ENCODE assay signal across 13 cellular contexts in the genomic region with DNA sequence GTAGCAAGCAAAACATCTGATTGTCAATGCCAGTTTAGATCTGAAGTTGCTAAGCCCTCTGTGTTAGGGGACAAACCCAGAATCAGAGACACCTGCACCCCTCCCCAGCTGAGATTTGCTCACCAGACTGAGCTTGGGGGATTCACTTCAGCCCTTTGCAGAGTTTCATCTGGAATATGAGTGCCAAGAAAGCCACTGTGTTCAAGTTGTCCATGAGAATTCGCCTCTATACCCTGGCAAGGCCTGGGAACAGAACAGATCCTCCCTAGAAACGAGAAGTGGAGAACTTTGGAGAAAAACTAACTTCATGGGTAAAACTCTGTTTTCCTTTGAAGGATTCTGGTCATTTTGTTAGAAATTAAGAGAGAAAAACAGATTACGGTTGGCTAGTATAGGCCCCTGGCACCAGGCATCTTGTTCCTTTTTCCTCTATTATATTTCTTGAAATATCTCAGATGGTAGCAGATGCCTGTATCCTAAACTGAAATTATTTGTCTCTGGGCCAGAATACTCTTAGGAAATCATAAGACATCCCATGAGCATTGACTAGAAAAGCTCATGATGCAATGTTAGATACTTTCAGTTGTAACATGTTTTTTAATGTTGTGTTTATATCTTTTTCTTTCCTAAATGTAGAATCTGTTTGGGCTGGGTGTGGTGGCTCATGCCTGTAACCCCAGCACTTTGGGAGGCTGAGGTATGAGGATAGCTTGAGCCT.
DNase-seq lines count a peak whose midpoint lies in the region; ATAC-seq and TF ChIP-seq lines count a peak whose summit lies in the region.
"Had no signal": no experiment of that assay in that cellular context is flagged by ENCODE, and none has a peak within 500 bp of the region (broad histone marks: within the 10 kb centered on the region; RNA-seq: fewer than 3 reads in every experiment).

No MANE protein-coding gene starts in this region.

- TF ChIP-seq CTCF in GM23338 (conservative IDR thresholded peaks at IDR 0.05; ENCODE audit: low read depth in 2 of 2), result no peak
- TF ChIP-seq CTCF in esophagus muscularis mucosa (IDR thresholded peaks at IDR 0.05), result no peak
- no peak for TF ChIP-seq CTCF in CD4-positive, alpha-beta T cell (IDR thresholded peaks at IDR 0.05)

- H3K27ac ChIP-seq in GM23338 (ENCODE audit: low read depth) (no peak overlapping the region), esophagus muscularis mucosa (replicated peaks in 1 of 4) (peak overlapping the region; percentile 48 to 64 (median 56)), mesendoderm (ENCODE audit: low read depth, low read length) (no peak overlapping the region), temporal lobe (ENCODE audit: low read depth, low read length) (peak overlapping the region; percentile 69)
- no peak overlapping the region for H3K27ac ChIP-seq in CD4-positive, alpha-beta T cell (ENCODE audit: low read depth, low read length)

- H3F3A ChIP-seq in GM23338 (replicated peaks; ENCODE audit: low read depth), result no peaks in the 10 kb centered on the region

- H3K9me3 Mint-ChIP-seq in GM23338, result peaks cover 8% of the 10 kb centered on the region; the same call in 1 of the 3 replicates
- H3K9me3 Mint-ChIP-seq in CD4-positive, alpha-beta T cell, result peaks cover 3% of the 10 kb centered on the region

- no peak overlapping the region for H3K23ac ChIP-seq in mesendoderm (ENCODE audit: low read length)

- no peak for TF ChIP-seq EP300 in esophagus muscularis mucosa (IDR thresholded peaks at IDR 0.05)

- DNase-seq in GM23338 (ENCODE audit: low spot score) (no peak), esophagus muscularis mucosa (ENCODE audit: extremely low spot score) (no peak), mesendoderm (no peak)
- DNase-seq in CD4-positive, alpha-beta T cell, result no peak
- DNase-seq: activated naive CD4-positive, alpha-beta T cell treated with anti-CD3 and anti-CD28 coated beads, Interleukin-2, amount 50 U/mL, for 16 hours; kidney; NCI-H2081 treated with DMSO at 0.1 percent for 48 hours; stimulated activated CD4-positive, alpha-beta T cell treated with anti-CD3 and anti-CD28 coated beads, Interleukin-12 subunit alpha, Interleukin-12 subunit beta, amount 100 ng/mL, for 4 hours had no signal

- H3K36me3 ChIP-seq in GM23338 (ENCODE audit: insufficient read depth), result no peaks in the 10 kb centered on the region
- no peaks in the 10 kb centered on the region for H3K36me3 ChIP-seq in esophagus muscularis mucosa
- H3K36me3 ChIP-seq in mesendoderm (ENCODE audit: control insufficient read depth, insufficient read depth, low read length), result no peaks in the 10 kb centered on the region
- H3K36me3 ChIP-seq: BLaER1 treated with 17β-estradiol and CSF1 and Interleukin-3, amounts not matched to agents 10 nM and 100 nM had no signal

- no peak overlapping the region for H3K4ac ChIP-seq in mesendoderm (ENCODE audit: low read depth, low read length)

- no peak overlapping the region for H3K4me3 ChIP-seq in GM23338
- H3K4me3 ChIP-seq in esophagus muscularis mucosa, result no peak overlapping the region
- no peak overlapping the region for H3K4me3 ChIP-seq in mesendoderm (ENCODE audit: low read length)
- H3K4me3 ChIP-seq: BLaER1 treated with 17β-estradiol and CSF1 and Interleukin-3, amounts not matched to agents 10 nM and 100 nM had no signal

- H3K4me1 ChIP-seq in GM23338 (ENCODE audit: insufficient read depth) (no peaks in the 10 kb centered on the region), esophagus muscularis mucosa (peaks cover 4 to 23% (median 16%) of the 10 kb centered on the region in 4 donors), mesendoderm (ENCODE audit: control insufficient read depth, low read depth, low read length) (no peaks in the 10 kb centered on the region)

- 53% methylated on average over 3 of the region's 3 CpGs for WGBS in esophagus muscularis mucosa
- WGBS in mesendoderm (ENCODE audit: extremely low coverage, insufficient coverage, low lambda C conversion rate), result no CpG with 5 or more reads among the region's 3 CpGs

- no peaks in the 10 kb centered on the region for H3K36me3 Mint-ChIP-seq in GM23338 (ENCODE audit: low read depth)
- H3K36me3 Mint-ChIP-seq in CD4-positive, alpha-beta T cell (ENCODE audit: low read depth), result peaks cover 1% of the 10 kb centered on the region

- H3K9ac ChIP-seq in mesendoderm (ENCODE audit: low read length), result no peak overlapping the region

- H3K4me2 ChIP-seq in GM23338, result no peak overlapping the region
- H3K4me2 ChIP-seq in mesendoderm (ENCODE audit: low read length), result no peak overlapping the region

- no peak overlapping the region for H2AK5ac ChIP-seq in mesendoderm (ENCODE audit: low read length)

- no peak for TF ChIP-seq POLR2A in esophagus muscularis mucosa (IDR thresholded peaks at IDR 0.05; ENCODE audit: low read depth)

- POLR2A ChIA-PET in CD4-positive, alpha-beta T cell (lab: Charles Lee), result no interaction called here

- no peaks in the 10 kb centered on the region for H3K79me1 ChIP-seq in mesendoderm (ENCODE audit: low read length)

- H2BK5ac ChIP-seq in mesendoderm (ENCODE audit: low read length), result no peak overlapping the region

- no peak overlapping the region for H3K56ac ChIP-seq in mesendoderm (ENCODE audit: low read length)

- no peak overlapping the region for H4K8ac ChIP-seq in mesendoderm (ENCODE audit: low read depth, low read length)

- no peaks in the 10 kb centered on the region for H4K20me1 ChIP-seq in GM23338 (replicated peaks; ENCODE audit: insufficient read depth)
- H4K20me1 ChIP-seq: BLaER1 treated with 17β-estradiol and CSF1 and Interleukin-3, amounts not matched to agents 10 nM and 100 nM had no signal

- H3K9me3 ChIP-seq in esophagus muscularis mucosa, result peaks cover 0 to 8% (median 5%) of the 10 kb centered on the region in 4 donors
- H3K9me3 ChIP-seq in CD4-positive, alpha-beta T cell (ENCODE audit: control insufficient read depth, low read length), result peaks cover 5% of the 10 kb centered on the region

- no peak overlapping the region for H3K27ac Mint-ChIP-seq in GM23338
- no peak overlapping the region for H3K27ac Mint-ChIP-seq in CD4-positive, alpha-beta T cell

- peaks cover 9% of the 10 kb centered on the region; the same call in 2 of the 3 replicates for H3K4me1 Mint-ChIP-seq in GM23338
- peaks cover 4% of the 10 kb centered on the region for H3K4me1 Mint-ChIP-seq in CD4-positive, alpha-beta T cell (ENCODE audit: low read depth)

- H2BK15ac ChIP-seq in mesendoderm (replicated peaks; ENCODE audit: low read depth), result no peak overlapping the region

- intact Hi-C loops in esophagus muscularis mucosa (cut with DNase I), result no loop called here
- intact Hi-C loops in CD4-positive, alpha-beta T cell (cut with DNase I, micrococcal nuclease), result loop anchor here in 1 of 2 experiments (5.0 kb wide), 1 partner anchor 95 kb away; no protein-coding TSS in a partner anchor

- H3K79me2 ChIP-seq in GM23338 (replicated peaks; ENCODE audit: insufficient read depth) (no peaks in the 10 kb centered on the region), mesendoderm (ENCODE audit: control insufficient read depth, insufficient read depth, low read length) (no peaks in the 10 kb centered on the region)

- peaks cover 4% of the 10 kb centered on the region; the same call in 1 of the 2 replicates for H3K9me2 ChIP-seq in GM23338 (ENCODE audit: insufficient read depth)

- H3K27me3 Mint-ChIP-seq in GM23338 (ENCODE audit: insufficient read depth, low read depth, poor library complexity), result peaks cover 2% of the 10 kb centered on the region
- no peaks in the 10 kb centered on the region for H3K27me3 Mint-ChIP-seq in CD4-positive, alpha-beta T cell

- no peaks in the 10 kb centered on the region for H3K27me3 ChIP-seq in GM23338 (ENCODE audit: insufficient read depth)
- H3K27me3 ChIP-seq in esophagus muscularis mucosa, result no peaks in the 10 kb centered on the region
- H3K27me3 ChIP-seq in mesendoderm (ENCODE audit: insufficient read depth, low read length, poor library complexity), result no peaks in the 10 kb centered on the region
- no peaks in the 10 kb centered on the region for H3K27me3 ChIP-seq in CD4-positive, alpha-beta T cell (ENCODE audit: control insufficient read depth, insufficient read depth, low read length)
- H3K27me3 ChIP-seq: BLaER1 treated with 17β-estradiol and CSF1 and Interleukin-3, amounts not matched to agents 10 nM and 100 nM had no signal

- peak overlapping the region; percentile 91; the same call in 1 of the 2 replicates for H2AFZ ChIP-seq in GM23338

- peak overlapping the region; percentile 76 for H3K18ac ChIP-seq in mesendoderm (ENCODE audit: low read length)

- H3K4me3 Mint-ChIP-seq in GM23338, result no peak overlapping the region
- H3K4me3 Mint-ChIP-seq in CD4-positive, alpha-beta T cell, result no peak overlapping the region

- ATAC-seq in GM23338 (no peak), HG03460 (IDR thresholded peaks at IDR 0.05; ENCODE audit: unreplicated experiment) (no peak), HG03342 (IDR thresholded peaks at IDR 0.05; ENCODE audit: unreplicated experiment) (no peak), HG03442 (IDR thresholded peaks at IDR 0.05; ENCODE audit: unreplicated experiment) (no peak)
- ATAC-seq in CD4-positive, alpha-beta T cell (ENCODE audit: poor library complexity), result no peak

- CTCF ChIA-PET in CD4-positive, alpha-beta T cell (lab: Charles Lee), result no interaction called here

- H2BK120ac ChIP-seq in mesendoderm (ENCODE audit: low read depth, low read length), result no peak overlapping the region

- H4K5ac ChIP-seq in mesendoderm (ENCODE audit: low read length), result no peak overlapping the region

TF ChIP-seq in GM23338, 12 proteins besides CTCF, POLR2A, EP300 and RAD21 (continues in another document):
- TF ChIP-seq, protein P1, sequence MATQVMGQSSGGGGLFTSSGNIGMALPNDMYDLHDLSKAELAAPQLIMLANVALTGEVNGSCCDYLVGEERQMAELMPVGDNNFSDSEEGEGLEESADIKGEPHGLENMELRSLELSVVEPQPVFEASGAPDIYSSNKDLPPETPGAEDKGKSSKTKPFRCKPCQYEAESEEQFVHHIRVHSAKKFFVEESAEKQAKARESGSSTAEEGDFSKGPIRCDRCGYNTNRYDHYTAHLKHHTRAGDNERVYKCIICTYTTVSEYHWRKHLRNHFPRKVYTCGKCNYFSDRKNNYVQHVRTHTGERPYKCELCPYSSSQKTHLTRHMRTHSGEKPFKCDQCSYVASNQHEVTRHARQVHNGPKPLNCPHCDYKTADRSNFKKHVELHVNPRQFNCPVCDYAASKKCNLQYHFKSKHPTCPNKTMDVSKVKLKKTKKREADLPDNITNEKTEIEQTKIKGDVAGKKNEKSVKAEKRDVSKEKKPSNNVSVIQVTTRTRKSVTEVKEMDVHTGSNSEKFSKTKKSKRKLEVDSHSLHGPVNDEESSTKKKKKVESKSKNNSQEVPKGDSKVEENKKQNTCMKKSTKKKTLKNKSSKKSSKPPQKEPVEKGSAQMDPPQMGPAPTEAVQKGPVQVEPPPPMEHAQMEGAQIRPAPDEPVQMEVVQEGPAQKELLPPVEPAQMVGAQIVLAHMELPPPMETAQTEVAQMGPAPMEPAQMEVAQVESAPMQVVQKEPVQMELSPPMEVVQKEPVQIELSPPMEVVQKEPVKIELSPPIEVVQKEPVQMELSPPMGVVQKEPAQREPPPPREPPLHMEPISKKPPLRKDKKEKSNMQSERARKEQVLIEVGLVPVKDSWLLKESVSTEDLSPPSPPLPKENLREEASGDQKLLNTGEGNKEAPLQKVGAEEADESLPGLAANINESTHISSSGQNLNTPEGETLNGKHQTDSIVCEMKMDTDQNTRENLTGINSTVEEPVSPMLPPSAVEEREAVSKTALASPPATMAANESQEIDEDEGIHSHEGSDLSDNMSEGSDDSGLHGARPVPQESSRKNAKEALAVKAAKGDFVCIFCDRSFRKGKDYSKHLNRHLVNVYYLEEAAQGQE (IDR thresholded peaks at IDR 0.05; ENCODE audit: unreplicated experiment), result no peak

Comparison
In these comparisons a context has a peak if more than half of its experiments do, and no peak if none do; other contexts are left out.
1. H3K27ac ChIP-seq: peak in esophagus muscularis mucosa (4 of 4) and temporal lobe (single experiment); none in GM23338 (single experiment), mesendoderm (single experiment) and CD4-positive, alpha-beta T cell (single experiment).